Comparison of ENCODE assay signal across 28 cellular contexts in the genomic region with DNA sequence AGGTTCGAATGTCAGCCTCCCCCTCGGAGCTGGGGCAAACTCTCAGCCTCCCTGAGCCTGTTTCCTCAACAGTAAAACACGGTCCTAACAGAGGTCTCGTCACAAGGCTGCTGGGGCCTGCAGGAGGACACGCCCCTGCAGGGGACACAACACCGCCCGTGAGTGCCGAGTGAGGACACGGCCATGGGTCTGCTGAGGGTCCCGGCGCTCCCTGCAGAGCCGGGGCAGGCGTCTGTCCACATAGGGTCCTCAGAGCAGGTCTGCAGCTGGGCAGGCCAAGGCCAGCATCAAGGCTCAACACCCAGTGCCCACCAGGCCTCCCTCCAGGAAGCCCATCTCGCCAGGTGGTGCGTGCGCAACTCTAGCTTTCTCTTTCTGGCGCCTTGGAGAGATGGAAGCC.
"Had no signal": no experiment of that assay in that cellular context is flagged by ENCODE, and none has a peak within 500 bp of the region (broad histone marks: within the 10 kb centered on the region; RNA-seq: fewer than 3 reads in every experiment).

No MANE protein-coding gene starts in this region.

- H3K4me1 ChIP-seq: ascending aorta had no signal

- H3K27me3 ChIP-seq: ascending aorta, cardiac muscle cell had no signal

- H3K36me3 ChIP-seq: ascending aorta, cardiac muscle cell had no signal

- H3K4me3 ChIP-seq: ascending aorta, cardiac muscle cell had no signal

- H3K27ac ChIP-seq: ascending aorta, cardiac muscle cell, VCaP had no signal

- DNase-seq: activated B cell treated with CpG ODN at 0.5 μM for 24 hours; activated CD4-positive, alpha-beta memory T cell treated with anti-CD3 and anti-CD28 coated beads for 36 hours; activated CD4-positive, alpha-beta T cell treated with anti-CD3 and anti-CD28 coated beads for 4 hours; activated CD4-positive, alpha-beta T cell treated with anti-CD3 and anti-CD28 coated beads, Interleukin-2, amount 10 ng/mL, durations not matched to agents 24 days and 14 days; activated CD4-positive, alpha-beta T cell treated with anti-CD3 and anti-CD28 coated beads, Interleukin-2, amount 50 U/mL, for 1 hour; activated CD4-positive, alpha-beta T cell treated with anti-CD3 and anti-CD28 coated beads, Interleukin-2, amount 50 U/mL, for 4 hours; activated CD4-positive, CD25-positive, alpha-beta regulatory T cell treated with anti-CD3 and anti-CD28 coated beads, Interleukin-2, amount 50 U/mL, for 72 hours; activated CD8-positive, alpha-beta memory T cell treated with anti-CD3 and anti-CD28 coated beads, Interleukin-2, amount 50 U/mL, for 4 hours; activated CD8-positive, alpha-beta T cell treated with anti-CD3 and anti-CD28 coated beads for 36 hours; activated effector memory CD4-positive, alpha-beta T cell treated with Interleukin-2 at 50 U/mL for 16 hours; activated gamma-delta T cell; activated naive CD4-positive, alpha-beta T cell treated with anti-CD3 and anti-CD28 coated beads, Interleukin-2, amount 10 ng/mL, durations not matched to agents 7 days and 5 days; activated naive CD4-positive, alpha-beta T cell treated with Interleukin-2 at 50 U/mL for 16 hours; activated naive CD8-positive, alpha-beta T cell treated with anti-CD3 and anti-CD28 coated beads, Interleukin-2, amount 10 ng/mL, durations not matched to agents 7 days and 5 days; activated naive CD8-positive, alpha-beta T cell treated with anti-CD3 and anti-CD28 coated beads, Interleukin-2, amount 50 U/mL, for 24 hours; activated T-cell treated with anti-CD3 and anti-CD28 coated beads for 4 hours; activated T-cell treated with anti-CD3 and anti-CD28 coated beads, Interleukin-2, amount 50 U/mL, for 1 hour; activated T-cell treated with anti-CD3 and anti-CD28 coated beads, Interleukin-2, amount 50 U/mL, for 48 hours; amygdala; anterior cingulate cortex; caudate nucleus; cerebellar nuclear complex; T-helper 1 cell; T-helper 2 cell; T-helper 9 cell had no signal

- H3K9me3 ChIP-seq: ascending aorta had no signal

- ATAC-seq: activated CD8-positive, alpha-beta T cell treated with anti-CD3 and anti-CD28 coated beads for 36 hours; activated naive CD8-positive, alpha-beta T cell treated with anti-CD3 and anti-CD28 coated beads, Interleukin-2, amount 50 U/mL, for 24 hours had no signal
